Comparison of ENCODE assay signal across 12 cellular contexts in genomic region chr20:50409495-50409894, GRCh38.
DNase-seq lines count a peak whose midpoint lies in the region; ATAC-seq and TF ChIP-seq lines count a peak whose summit lies in the region.
"Had no signal": no experiment of that assay in that cellular context is flagged by ENCODE, and none has a peak within 500 bp of the region (broad histone marks: within the 10 kb centered on the region; RNA-seq: fewer than 3 reads in every experiment).

No MANE protein-coding gene starts in this region.

- CTCF ChIA-PET in PC-3 (lab: Charles Lee), result interaction anchor here (0.6 kb wide), 1 partner anchor 47 kb away, joined by 3 read pairs; no protein-coding TSS in a partner anchor

- peaks cover 0 to 7% (median 2%) of the 10 kb centered on the region in 7 donors for H3K9me3 Mint-ChIP-seq in CD14-positive monocyte
- H3K9me3 Mint-ChIP-seq: activated CD4-positive, alpha-beta T cell treated with anti-CD3 and anti-CD28 coated beads, Interleukin-2, amount 10 ng/mL, durations not matched to agents 24 days and 14 days; activated T-cell treated with anti-CD3 and anti-CD28 coated beads, Interleukin-2, amount 50 U/mL, for 72 hours had no signal

- H3K9me3 ChIP-seq in adipocyte (ENCODE audit: control insufficient read depth, low read length), result peaks cover 6% of the 10 kb centered on the region
- H3K9me3 ChIP-seq in right cardiac atrium (ENCODE audit: control insufficient read depth, low read length), result no peaks in the 10 kb centered on the region
- no peaks in the 10 kb centered on the region for H3K9me3 ChIP-seq in PC-3 (ENCODE audit: low read length)
- H3K9me3 ChIP-seq: thoracic aorta had no signal

- H3F3A ChIP-seq in PC-3 (ENCODE audit: low read length, unreplicated experiment), result no peaks in the 10 kb centered on the region

- H3K4me3 Mint-ChIP-seq in CD14-positive monocyte, result no peak overlapping the region
- H3K4me3 Mint-ChIP-seq: activated CD4-positive, alpha-beta T cell treated with anti-CD3 and anti-CD28 coated beads, Interleukin-2, amount 10 ng/mL, durations not matched to agents 24 days and 14 days; activated T-cell treated with anti-CD3 and anti-CD28 coated beads, Interleukin-2, amount 50 U/mL, for 72 hours had no signal

- H3K36me3 Mint-ChIP-seq in CD14-positive monocyte, result no peaks in the 10 kb centered on the region

- no peaks in the 10 kb centered on the region for H4K20me1 ChIP-seq in PC-3 (ENCODE audit: low read length)

- BruUV-seq in PC-3 (replicated peaks; lab: Mats Ljungman, UMichigan), result no TSS peak

- peak; percentile 59 for DNase-seq in CD14-positive monocyte (ENCODE audit: low spot score)
- DNase-seq in adipocyte (ENCODE audit: low read depth), result no peak
- DNase-seq in right cardiac atrium, result peak in 2 of 3 donors; percentile 37 to 74
- DNase-seq in NCI-H2171 (lab: John Stamatoyannopoulos, UW), result no peak
- no peak for DNase-seq in PC-3
- DNase-seq in NCI-H510A treated with DMSO at 0.1 percent for 48 hours (lab: John Stamatoyannopoulos, UW), result no peak
- DNase-seq: activated CD4-positive, alpha-beta T cell treated with anti-CD3 and anti-CD28 coated beads, Interleukin-2, amount 10 ng/mL, durations not matched to agents 24 days and 14 days; activated T-cell treated with anti-CD3 and anti-CD28 coated beads, Interleukin-2, amount 50 U/mL, for 72 hours; DMS 273 treated with DMSO at 0.1 percent for 48 hours had no signal

- H3K9me2 ChIP-seq in PC-3 (replicated peaks; ENCODE audit: low read length), result no peaks in the 10 kb centered on the region

- H3K4me3 ChIP-seq in adipocyte (ENCODE audit: low read length) (no peak overlapping the region), right cardiac atrium (ENCODE audit: low read length) (no peak overlapping the region), skin epidermis (no peak overlapping the region), PC-3 (ENCODE audit: low read length) (no peak overlapping the region)
- H3K4me3 ChIP-seq: thoracic aorta had no signal

- H3K9ac ChIP-seq in adipocyte (ENCODE audit: low read length) (peak overlapping the region; percentile 68), PC-3 (ENCODE audit: low read length) (no peak overlapping the region)

- TF ChIP-seq CTCF in CD14-positive monocyte (IDR thresholded peaks at IDR 0.05) (no peak), PC-3 (conservative IDR thresholded peaks at IDR 0.05; ENCODE audit: low read depth, low read length) (no peak)

- H3K27me3 ChIP-seq in adipocyte (replicated peaks; ENCODE audit: control insufficient read depth, insufficient read depth, low read length) (no peaks in the 10 kb centered on the region), right cardiac atrium (ENCODE audit: control insufficient read depth, insufficient read depth) (no peaks in the 10 kb centered on the region), PC-3 (ENCODE audit: low read length) (no peaks in the 10 kb centered on the region)

- H2AFZ ChIP-seq in PC-3 (ENCODE audit: low read length), result no peak overlapping the region

- H3K36me3 ChIP-seq in adipocyte (ENCODE audit: control insufficient read depth, insufficient read depth, low read length, severe bottlenecking) (no peaks in the 10 kb centered on the region), PC-3 (ENCODE audit: low read depth, low read length) (no peaks in the 10 kb centered on the region)
- H3K36me3 ChIP-seq: thoracic aorta had no signal

- WGBS in right cardiac atrium, result 38% methylated on average over 3 of the region's 3 CpGs

- H3K27ac Mint-ChIP-seq in CD14-positive monocyte, result peak overlapping the region; percentile 83 to 94 (median 88)
- H3K27ac Mint-ChIP-seq: activated CD4-positive, alpha-beta T cell treated with anti-CD3 and anti-CD28 coated beads, Interleukin-2, amount 10 ng/mL, durations not matched to agents 24 days and 14 days; activated T-cell treated with anti-CD3 and anti-CD28 coated beads, Interleukin-2, amount 50 U/mL, for 72 hours had no signal

- POLR2A ChIA-PET in PC-3 (lab: Charles Lee; ENCODE audit: unreplicated experiment), result no interaction called here

- intact Hi-C loops in CD14-positive monocyte (cut with micrococcal nuclease) (loop anchor here in 1 of 2 donors (10.0 kb wide), 1 partner anchor 45 kb away; no protein-coding TSS in a partner anchor), right cardiac atrium (cut with DNase I) (loop anchor here in 1 of 4 donors (10.0 kb wide), 1 partner anchor 45 kb away; no protein-coding TSS in a partner anchor), PC-3 (cut with micrococcal nuclease) (no loop called here)

- H3K4me1 Mint-ChIP-seq in CD14-positive monocyte, result peaks cover 51% of the 10 kb centered on the region
- H3K4me1 Mint-ChIP-seq: activated CD4-positive, alpha-beta T cell treated with anti-CD3 and anti-CD28 coated beads, Interleukin-2, amount 10 ng/mL, durations not matched to agents 24 days and 14 days had no signal

- H3K27ac ChIP-seq in right cardiac atrium (ENCODE audit: low read length) (peak overlapping the region; percentile 77), skin epidermis (peak overlapping the region in 11 of 21 experiments; percentile 19 to 79 (median 54)), PC-3 (ENCODE audit: low read length) (no peak overlapping the region)
- H3K27ac ChIP-seq: thoracic aorta had no signal

- H3K27me3 Mint-ChIP-seq in CD14-positive monocyte (ENCODE audit: low read depth in 3 of 3), result no peaks in the 10 kb centered on the region

- H3K4me2 ChIP-seq in PC-3 (ENCODE audit: low read length), result no peak overlapping the region

- H3K4me1 ChIP-seq in adipocyte (ENCODE audit: control insufficient read depth, insufficient read depth, low read length), result peaks cover 38% of the 10 kb centered on the region
- H3K4me1 ChIP-seq in right cardiac atrium (ENCODE audit: control insufficient read depth, insufficient read depth, low read length), result peaks cover 19% of the 10 kb centered on the region
- peaks cover 27% of the 10 kb centered on the region for H3K4me1 ChIP-seq in PC-3 (ENCODE audit: insufficient read depth, low read length)

- H3K79me2 ChIP-seq in PC-3 (ENCODE audit: low read length), result no peaks in the 10 kb centered on the region

- ATAC-seq in right cardiac atrium, result peak; percentile 30 to 60
- ATAC-seq in HG02973 (IDR thresholded peaks at IDR 0.05; ENCODE audit: unreplicated experiment), result no peak
- no peak for ATAC-seq in PC-3
- ATAC-seq: activated T-cell treated with anti-CD3 and anti-CD28 coated beads, Interleukin-2, amount 50 U/mL, for 72 hours had no signal

Comparison
In these comparisons a context has a peak if more than half of its experiments do, and no peak if none do; other contexts are left out.
1. DNase-seq: peak in CD14-positive monocyte (single experiment) and right cardiac atrium (2 of 3); none in adipocyte (single experiment), NCI-H2171 (single experiment), PC-3 (single experiment) and NCI-H510A treated with DMSO at 0.1 percent for 48 hours (single experiment).
2. ATAC-seq: peak in right cardiac atrium (2 of 2); none in HG02973 (single experiment) and PC-3 (single experiment).